ENCODE assay signal across 1 cellular context in the genomic region with DNA sequence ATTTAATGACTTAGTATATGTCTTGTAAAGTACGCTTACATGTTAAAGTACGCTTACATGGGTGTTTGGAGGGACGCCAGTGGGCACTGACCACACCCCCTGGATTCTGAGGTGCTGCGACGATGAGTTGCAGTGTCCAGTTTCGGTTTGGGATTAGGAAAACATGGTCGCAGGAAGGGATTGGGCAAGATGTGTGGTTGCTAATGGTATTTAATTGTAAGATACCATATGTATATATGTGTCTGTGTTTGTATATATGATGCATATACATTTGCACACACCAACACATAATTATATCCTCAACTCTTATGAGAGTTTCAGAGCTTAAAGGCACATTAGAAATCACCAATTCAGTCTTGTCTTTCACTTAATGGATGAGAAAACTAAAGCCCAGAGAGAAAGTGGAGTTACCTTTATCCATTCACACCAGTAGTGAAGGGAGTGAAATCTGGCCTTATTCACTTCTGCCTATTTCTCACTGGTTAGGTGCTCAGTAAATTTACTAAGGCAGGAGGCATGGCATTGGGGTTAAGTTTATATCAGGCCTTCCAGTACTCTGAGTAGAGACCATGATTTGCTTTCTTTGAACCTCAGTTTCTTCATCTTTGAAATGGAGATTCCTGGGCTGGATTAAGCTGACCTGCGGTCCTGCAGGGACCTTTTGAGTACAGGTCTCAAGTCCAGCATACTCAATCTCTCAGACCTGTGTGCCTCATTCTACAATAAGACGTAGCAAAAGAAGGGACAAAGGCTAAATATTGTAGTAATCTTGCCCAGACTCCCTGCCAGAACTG.
TF ChIP-seq lines count a peak whose summit lies in the region.

No MANE protein-coding gene starts in this region.

TF ChIP-seq in HepG2, 621 proteins besides CTCF, POLR2A, EP300 and RAD21 (continued from another document and continues in another):
- TF ChIP-seq SAP130 (CRISPR knock-in tag; IDR thresholded peaks at IDR 0.05; ENCODE audit: low read depth) (peak; percentile 38; the same call in 1 of the 2 replicates), SRY (CRISPR knock-in tag; IDR thresholded peaks at IDR 0.05) (no peak), ZNF773 (CRISPR knock-in tag; IDR thresholded peaks at IDR 0.05; ENCODE audit: borderline replicate concordance) (no peak), ZNF672 (CRISPR knock-in tag; IDR thresholded peaks at IDR 0.05) (no peak), GLI4 (CRISPR knock-in tag; IDR thresholded peaks at IDR 0.05; ENCODE audit: borderline replicate concordance) (no peak), IRF2 (CRISPR knock-in tag; IDR thresholded peaks at IDR 0.05) (peak; percentile 57; the same call in 1 of the 2 replicates), MEIS2 (CRISPR knock-in tag; IDR thresholded peaks at IDR 0.05) (no peak), ZNF569 (CRISPR knock-in tag; IDR thresholded peaks at IDR 0.05; ENCODE audit: borderline replicate concordance) (no peak), ZHX2 (IDR thresholded peaks at IDR 0.05; ENCODE audit: low read depth) (no peak), ZHX2 (CRISPR knock-in tag; IDR thresholded peaks at IDR 0.05; ENCODE audit: borderline replicate concordance) (no peak), ZNF552 (CRISPR knock-in tag; IDR thresholded peaks at IDR 0.05; ENCODE audit: borderline replicate concordance) (no peak), CC2D1A (CRISPR knock-in tag; IDR thresholded peaks at IDR 0.05) (no peak), KLF9 (CRISPR knock-in tag; IDR thresholded peaks at IDR 0.05; ENCODE audit: low read depth) (peak; percentile 37; the same call in 1 of the 2 replicates), AKAP8 (CRISPR knock-in tag; IDR thresholded peaks at IDR 0.05) (no peak), FOXA3 (CRISPR knock-in tag; IDR thresholded peaks at IDR 0.05) (peak; percentile 9; the same call in 1 of the 2 replicates), CEBPB (IDR thresholded peaks at IDR 0.05; ENCODE audit: borderline replicate concordance, low read depth, low read length) (peak; percentile 40; the same call in 1 of the 2 replicates), RAD51 (IDR thresholded peaks at IDR 0.05; ENCODE audit: borderline replicate concordance) (no peak), MTF2 (CRISPR knock-in tag; IDR thresholded peaks at IDR 0.05; ENCODE audit: borderline replicate concordance) (no peak), ZNF589 (CRISPR knock-in tag; conservative IDR thresholded peaks at IDR 0.05) (no peak), ZNF772 (CRISPR knock-in tag; IDR thresholded peaks at IDR 0.05) (no peak), HNRNPLL (IDR thresholded peaks at IDR 0.05; ENCODE audit: low read depth, low read length, poor library complexity, severe bottlenecking) (no peak), RFX1 (IDR thresholded peaks at IDR 0.05) (no peak), REXO4 (CRISPR knock-in tag; IDR thresholded peaks at IDR 0.05; ENCODE audit: borderline replicate concordance) (no peak), SIX1 (CRISPR knock-in tag; IDR thresholded peaks at IDR 0.05; ENCODE audit: borderline replicate concordance) (no peak), TMF1 (CRISPR knock-in tag; IDR thresholded peaks at IDR 0.05; ENCODE audit: low read depth) (no peak), ZNF282 (IDR thresholded peaks at IDR 0.05; ENCODE audit: partially characterized antibody) (no peak)
- TF ChIP-seq, protein P1, sequence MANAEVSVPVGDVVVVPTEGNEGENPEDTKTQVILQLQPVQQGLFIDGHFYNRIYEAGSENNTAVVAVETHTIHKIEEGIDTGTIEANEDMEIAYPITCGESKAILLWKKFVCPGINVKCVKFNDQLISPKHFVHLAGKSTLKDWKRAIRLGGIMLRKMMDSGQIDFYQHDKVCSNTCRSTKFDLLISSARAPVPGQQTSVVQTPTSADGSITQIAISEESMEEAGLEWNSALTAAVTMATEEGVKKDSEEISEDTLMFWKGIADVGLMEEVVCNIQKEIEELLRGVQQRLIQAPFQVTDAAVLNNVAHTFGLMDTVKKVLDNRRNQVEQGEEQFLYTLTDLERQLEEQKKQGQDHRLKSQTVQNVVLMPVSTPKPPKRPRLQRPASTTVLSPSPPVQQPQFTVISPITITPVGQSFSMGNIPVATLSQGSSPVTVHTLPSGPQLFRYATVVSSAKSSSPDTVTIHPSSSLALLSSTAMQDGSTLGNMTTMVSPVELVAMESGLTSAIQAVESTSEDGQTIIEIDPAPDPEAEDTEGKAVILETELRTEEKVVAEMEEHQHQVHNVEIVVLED (CRISPR knock-in tag; IDR thresholded peaks at IDR 0.05; ENCODE audit: borderline replicate concordance), result no peak
- TF ChIP-seq, protein P2, sequence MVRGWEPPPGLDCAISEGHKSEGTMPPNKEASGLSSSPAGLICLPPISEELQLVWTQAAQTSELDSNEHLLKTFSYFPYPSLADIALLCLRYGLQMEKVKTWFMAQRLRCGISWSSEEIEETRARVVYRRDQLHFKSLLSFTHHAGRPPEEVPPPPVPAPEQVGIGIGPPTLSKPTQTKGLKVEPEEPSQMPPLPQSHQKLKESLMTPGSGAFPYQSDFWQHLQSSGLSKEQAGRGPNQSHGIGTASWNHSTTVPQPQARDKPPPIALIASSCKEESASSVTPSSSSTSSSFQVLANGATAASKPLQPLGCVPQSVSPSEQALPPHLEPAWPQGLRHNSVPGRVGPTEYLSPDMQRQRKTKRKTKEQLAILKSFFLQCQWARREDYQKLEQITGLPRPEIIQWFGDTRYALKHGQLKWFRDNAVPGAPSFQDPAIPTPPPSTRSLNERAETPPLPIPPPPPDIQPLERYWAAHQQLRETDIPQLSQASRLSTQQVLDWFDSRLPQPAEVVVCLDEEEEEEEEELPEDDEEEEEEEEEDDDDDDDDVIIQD (CRISPR knock-in tag; IDR thresholded peaks at IDR 0.05; ENCODE audit: low read depth), result no peak
- TF ChIP-seq, protein P3, sequence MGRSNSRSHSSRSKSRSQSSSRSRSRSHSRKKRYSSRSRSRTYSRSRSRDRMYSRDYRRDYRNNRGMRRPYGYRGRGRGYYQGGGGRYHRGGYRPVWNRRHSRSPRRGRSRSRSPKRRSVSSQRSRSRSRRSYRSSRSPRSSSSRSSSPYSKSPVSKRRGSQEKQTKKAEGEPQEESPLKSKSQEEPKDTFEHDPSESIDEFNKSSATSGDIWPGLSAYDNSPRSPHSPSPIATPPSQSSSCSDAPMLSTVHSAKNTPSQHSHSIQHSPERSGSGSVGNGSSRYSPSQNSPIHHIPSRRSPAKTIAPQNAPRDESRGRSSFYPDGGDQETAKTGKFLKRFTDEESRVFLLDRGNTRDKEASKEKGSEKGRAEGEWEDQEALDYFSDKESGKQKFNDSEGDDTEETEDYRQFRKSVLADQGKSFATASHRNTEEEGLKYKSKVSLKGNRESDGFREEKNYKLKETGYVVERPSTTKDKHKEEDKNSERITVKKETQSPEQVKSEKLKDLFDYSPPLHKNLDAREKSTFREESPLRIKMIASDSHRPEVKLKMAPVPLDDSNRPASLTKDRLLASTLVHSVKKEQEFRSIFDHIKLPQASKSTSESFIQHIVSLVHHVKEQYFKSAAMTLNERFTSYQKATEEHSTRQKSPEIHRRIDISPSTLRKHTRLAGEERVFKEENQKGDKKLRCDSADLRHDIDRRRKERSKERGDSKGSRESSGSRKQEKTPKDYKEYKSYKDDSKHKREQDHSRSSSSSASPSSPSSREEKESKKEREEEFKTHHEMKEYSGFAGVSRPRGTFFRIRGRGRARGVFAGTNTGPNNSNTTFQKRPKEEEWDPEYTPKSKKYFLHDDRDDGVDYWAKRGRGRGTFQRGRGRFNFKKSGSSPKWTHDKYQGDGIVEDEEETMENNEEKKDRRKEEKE (IDR thresholded peaks at IDR 0.05), result no peak
- TF ChIP-seq, protein P4, sequence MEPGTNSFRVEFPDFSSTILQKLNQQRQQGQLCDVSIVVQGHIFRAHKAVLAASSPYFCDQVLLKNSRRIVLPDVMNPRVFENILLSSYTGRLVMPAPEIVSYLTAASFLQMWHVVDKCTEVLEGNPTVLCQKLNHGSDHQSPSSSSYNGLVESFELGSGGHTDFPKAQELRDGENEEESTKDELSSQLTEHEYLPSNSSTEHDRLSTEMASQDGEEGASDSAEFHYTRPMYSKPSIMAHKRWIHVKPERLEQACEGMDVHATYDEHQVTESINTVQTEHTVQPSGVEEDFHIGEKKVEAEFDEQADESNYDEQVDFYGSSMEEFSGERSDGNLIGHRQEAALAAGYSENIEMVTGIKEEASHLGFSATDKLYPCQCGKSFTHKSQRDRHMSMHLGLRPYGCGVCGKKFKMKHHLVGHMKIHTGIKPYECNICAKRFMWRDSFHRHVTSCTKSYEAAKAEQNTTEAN (CRISPR knock-in tag; conservative IDR thresholded peaks at IDR 0.05), result no peak
- TF ChIP-seq, protein P5, sequence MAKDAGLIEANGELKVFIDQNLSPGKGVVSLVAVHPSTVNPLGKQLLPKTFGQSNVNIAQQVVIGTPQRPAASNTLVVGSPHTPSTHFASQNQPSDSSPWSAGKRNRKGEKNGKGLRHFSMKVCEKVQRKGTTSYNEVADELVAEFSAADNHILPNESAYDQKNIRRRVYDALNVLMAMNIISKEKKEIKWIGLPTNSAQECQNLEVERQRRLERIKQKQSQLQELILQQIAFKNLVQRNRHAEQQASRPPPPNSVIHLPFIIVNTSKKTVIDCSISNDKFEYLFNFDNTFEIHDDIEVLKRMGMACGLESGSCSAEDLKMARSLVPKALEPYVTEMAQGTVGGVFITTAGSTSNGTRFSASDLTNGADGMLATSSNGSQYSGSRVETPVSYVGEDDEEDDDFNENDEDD (CRISPR knock-in tag; IDR thresholded peaks at IDR 0.05; ENCODE audit: borderline replicate concordance), result no peak
- TF ChIP-seq, protein P6, sequence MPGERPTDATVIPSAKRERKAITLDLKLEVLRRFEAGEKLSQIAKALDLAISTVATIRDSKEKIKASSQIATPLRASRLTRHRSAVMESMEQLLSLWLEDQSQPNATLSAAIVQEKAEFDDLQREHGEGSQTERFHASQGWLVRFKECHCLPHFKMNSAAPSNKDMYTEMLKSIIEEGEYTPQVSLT (CRISPR knock-in tag; IDR thresholded peaks at IDR 0.05; ENCODE audit: borderline replicate concordance, low read depth), result no peak
- TF ChIP-seq, protein P7, sequence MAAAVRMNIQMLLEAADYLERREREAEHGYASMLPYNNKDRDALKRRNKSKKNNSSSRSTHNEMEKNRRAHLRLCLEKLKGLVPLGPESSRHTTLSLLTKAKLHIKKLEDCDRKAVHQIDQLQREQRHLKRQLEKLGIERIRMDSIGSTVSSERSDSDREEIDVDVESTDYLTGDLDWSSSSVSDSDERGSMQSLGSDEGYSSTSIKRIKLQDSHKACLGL (CRISPR knock-in tag; IDR thresholded peaks at IDR 0.05), result no peak; the same call in 1 of the 2 replicates
- TF ChIP-seq, protein P8, sequence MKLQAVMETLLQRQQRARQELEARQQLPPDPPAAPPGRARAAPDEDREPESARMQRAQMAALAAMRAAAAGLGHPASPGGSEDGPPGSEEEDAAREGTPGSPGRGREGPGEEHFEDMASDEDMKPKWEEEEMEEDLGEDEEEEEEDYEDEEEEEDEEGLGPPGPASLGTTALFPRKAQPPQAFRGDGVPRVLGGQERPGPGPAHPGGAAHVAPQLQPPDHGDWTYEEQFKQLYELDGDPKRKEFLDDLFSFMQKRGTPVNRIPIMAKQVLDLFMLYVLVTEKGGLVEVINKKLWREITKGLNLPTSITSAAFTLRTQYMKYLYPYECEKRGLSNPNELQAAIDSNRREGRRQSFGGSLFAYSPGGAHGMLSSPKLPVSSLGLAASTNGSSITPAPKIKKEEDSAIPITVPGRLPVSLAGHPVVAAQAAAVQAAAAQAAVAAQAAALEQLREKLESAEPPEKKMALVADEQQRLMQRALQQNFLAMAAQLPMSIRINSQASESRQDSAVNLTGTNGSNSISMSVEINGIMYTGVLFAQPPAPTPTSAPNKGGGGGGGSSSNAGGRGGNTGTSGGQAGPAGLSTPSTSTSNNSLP (IDR thresholded peaks at IDR 0.05; ENCODE audit: low read depth, low read length), result no peak
